In the genomic region with DNA sequence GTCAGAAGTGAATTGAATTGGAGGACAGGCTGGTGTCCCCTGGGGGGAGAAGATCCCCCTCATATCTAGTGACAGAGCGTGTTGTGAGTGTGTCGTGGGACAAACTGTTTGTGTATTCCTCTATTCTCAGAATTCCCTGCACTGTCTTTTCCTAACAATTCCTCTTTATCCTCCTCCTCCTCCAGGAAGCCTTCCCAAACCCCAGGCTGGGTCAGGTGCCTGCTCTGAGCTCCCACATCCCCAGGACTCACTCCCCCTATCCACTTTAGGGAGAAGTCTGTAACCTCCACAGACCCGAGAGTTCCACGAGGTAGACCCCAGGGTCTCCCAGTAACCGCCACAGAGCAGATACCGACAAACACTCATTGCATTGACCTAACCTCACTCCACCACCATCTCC, we compare ENCODE assay signal across 33 cellular contexts. TPM values are rescaled to one million over a fixed set of nuclear protein-coding genes. Genes with fewer than 3 reads are reported as not detected.
"Had no signal": no experiment of that assay in that cellular context is flagged by ENCODE, and none has a peak within 500 bp of the region (broad histone marks: within the 10 kb centered on the region; RNA-seq: fewer than 3 reads in every experiment).

No MANE protein-coding gene starts in this region.

- H3K27me3 ChIP-seq: brain microvascular endothelial cell, SJSA1 had no signal

- DNase-seq: activated CD4-positive, alpha-beta T cell treated with anti-CD3 and anti-CD28 coated beads for 36 hours; activated CD4-positive, alpha-beta T cell treated with anti-CD3 and anti-CD28 coated beads, Interleukin-2, amount 10 ng/mL, durations not matched to agents 7 days and 5 days; activated CD4-positive, alpha-beta T cell treated with anti-CD3 and anti-CD28 coated beads, Interleukin-2, amount 50 U/mL, for 48 hours; activated CD8-positive, alpha-beta T cell treated with anti-CD3 and anti-CD28 coated beads, Interleukin-2, amount 10 ng/mL, durations not matched to agents 7 days and 5 days; activated gamma-delta T cell; activated naive CD4-positive, alpha-beta T cell treated with Interleukin-2 at 50 U/mL for 16 hours; activated naive CD8-positive, alpha-beta T cell treated with anti-CD3 and anti-CD28 coated beads, Interleukin-2, amount 50 U/mL, for 24 hours; activated T-cell treated with anti-CD3 and anti-CD28 coated beads, Interleukin-2, amount 50 U/mL, for 24 hours; amniotic stem cell; aorta; brain microvascular endothelial cell; central memory CD4-positive, alpha-beta T cell; MM.1S; MV-4-11; NCI-H1092 treated with DMSO at 0.1 percent for 48 hours; NCI-H1417 treated with DMSO at 0.1 percent for 48 hours; NCI-H1930; NCI-H2081 treated with DMSO at 0.1 percent for 48 hours; NCI-H226; NCI-H446 treated with DMSO at 0.1 percent for 48 hours; NCI-H524; NCI-H69; NCI-H82; SHP77 treated with DMSO at 0.1 percent for 48 hours; SW 1271; T-helper 1 cell had no signal

- H3K36me3 ChIP-seq: brain microvascular endothelial cell, SJSA1 had no signal

- H3K36me3 Mint-ChIP-seq: activated naive CD8-positive, alpha-beta T cell had no signal

- ATAC-seq: activated CD4-positive, alpha-beta T cell treated with anti-CD3 and anti-CD28 coated beads for 36 hours; activated CD4-positive, CD25-positive, alpha-beta regulatory T cell treated with anti-CD3 and anti-CD28 coated beads, Interleukin-2, amount 50 U/mL, for 24 hours; activated CD8-positive, alpha-beta T cell treated with anti-CD3 and anti-CD28 coated beads, Interleukin-2, amount 10 ng/mL, durations not matched to agents 7 days and 5 days; activated naive CD8-positive, alpha-beta T cell treated with anti-CD3 and anti-CD28 coated beads, Interleukin-2, amount 50 U/mL, for 24 hours; Panc1 had no signal

- H3K27ac Mint-ChIP-seq: activated CD4-positive, alpha-beta T cell treated with anti-CD3 and anti-CD28 coated beads for 36 hours; activated CD4-positive, alpha-beta T cell treated with anti-CD3 and anti-CD28 coated beads, Interleukin-2, amount 10 ng/mL, durations not matched to agents 7 days and 5 days; activated CD8-positive, alpha-beta T cell treated with anti-CD3 and anti-CD28 coated beads, Interleukin-2, amount 10 ng/mL, durations not matched to agents 7 days and 5 days; activated naive CD8-positive, alpha-beta T cell; activated naive CD8-positive, alpha-beta T cell treated with anti-CD3 and anti-CD28 coated beads, Interleukin-2, amount 50 U/mL, for 24 hours; activated T-cell treated with anti-CD3 and anti-CD28 coated beads, Interleukin-2, amount 50 U/mL, for 24 hours; activated T-helper 2 cell treated with anti-CD3 and anti-CD28 coated beads, Interferon-gamma antibody, Interleukin-2, Interleukin-4, amounts not matched to agents 10 μg/mL and 5 μg/mL and 100 μg/mL, durations not matched to agents 14 hours and 24 hours and 36 hours had no signal

- H3K9me3 Mint-ChIP-seq: activated CD4-positive, alpha-beta T cell treated with anti-CD3 and anti-CD28 coated beads, Interleukin-2, amount 10 ng/mL, durations not matched to agents 7 days and 5 days; activated naive CD8-positive, alpha-beta T cell treated with anti-CD3 and anti-CD28 coated beads, Interleukin-2, amount 50 U/mL, for 24 hours; activated T-cell treated with anti-CD3 and anti-CD28 coated beads, Interleukin-2, amount 50 U/mL, for 24 hours; activated T-helper 2 cell treated with anti-CD3 and anti-CD28 coated beads, Interferon-gamma antibody, Interleukin-2, Interleukin-4, amounts not matched to agents 10 μg/mL and 5 μg/mL and 100 μg/mL, durations not matched to agents 14 hours and 24 hours and 36 hours had no signal

- H3K27ac ChIP-seq: brain microvascular endothelial cell, SJSA1 had no signal

- H3K27me3 Mint-ChIP-seq: activated CD4-positive, alpha-beta T cell treated with anti-CD3 and anti-CD28 coated beads for 36 hours; activated naive CD8-positive, alpha-beta T cell; activated T-cell treated with anti-CD3 and anti-CD28 coated beads, Interleukin-2, amount 50 U/mL, for 24 hours had no signal

- H3K4me3 Mint-ChIP-seq: activated CD4-positive, alpha-beta T cell treated with anti-CD3 and anti-CD28 coated beads for 36 hours; activated CD4-positive, alpha-beta T cell treated with anti-CD3 and anti-CD28 coated beads, Interleukin-2, amount 10 ng/mL, durations not matched to agents 7 days and 5 days; activated CD8-positive, alpha-beta T cell treated with anti-CD3 and anti-CD28 coated beads, Interleukin-2, amount 10 ng/mL, durations not matched to agents 7 days and 5 days; activated naive CD8-positive, alpha-beta T cell; activated naive CD8-positive, alpha-beta T cell treated with anti-CD3 and anti-CD28 coated beads, Interleukin-2, amount 50 U/mL, for 24 hours; activated T-cell treated with anti-CD3 and anti-CD28 coated beads, Interleukin-2, amount 50 U/mL, for 24 hours had no signal

- H3K4me3 ChIP-seq: SJSA1 had no signal

RNA-seq across cellular contexts. Expression of a gene that starts 20.9 kb away (rescaled TPM):
- total RNA-seq: LHCN-M2, RPMI7951, SJSA1 had no signal
